1 cellular context compared by ENCODE assay signal in the genomic region with DNA sequence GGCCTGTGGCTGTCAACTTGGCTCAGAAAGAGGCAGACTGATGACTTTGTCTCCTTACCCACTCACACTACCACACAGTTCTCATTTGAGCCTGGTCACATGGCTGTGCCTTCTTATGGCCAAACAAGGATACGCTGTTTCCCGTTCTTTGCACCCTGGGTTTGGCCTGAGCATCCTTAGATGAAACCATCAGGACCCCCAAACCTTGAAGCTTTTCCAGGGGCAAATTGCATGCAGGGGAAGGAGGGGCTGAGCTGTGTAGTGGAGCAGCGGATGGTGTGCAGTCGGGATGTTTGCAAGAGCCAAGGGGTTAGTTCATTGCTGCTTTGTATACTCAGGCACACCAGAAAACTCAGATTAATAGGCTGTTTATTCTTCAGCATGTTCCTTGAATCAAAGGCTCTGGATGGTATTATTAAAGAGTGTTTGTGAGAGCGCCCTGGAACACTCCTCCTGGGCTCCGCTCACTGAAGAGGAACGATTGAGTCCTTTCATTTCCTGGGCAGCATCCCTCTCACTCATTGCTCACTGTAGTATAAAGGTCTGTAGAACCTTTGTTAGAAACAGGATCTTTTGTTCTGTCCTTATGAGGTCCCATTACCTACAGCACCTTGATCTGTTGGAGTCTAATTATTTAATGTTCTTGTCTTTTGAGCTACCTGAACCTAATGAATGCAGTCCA.
TF ChIP-seq lines count a peak whose summit lies in the region.

No MANE protein-coding gene starts in this region.

TF ChIP-seq in IMR-90, 13 proteins besides CTCF, POLR2A, EP300 and RAD21:
- TF ChIP-seq FOS (IDR thresholded peaks at IDR 0.05; ENCODE audit: low read depth, low read length): no peak
- TF ChIP-seq, protein P1, sequence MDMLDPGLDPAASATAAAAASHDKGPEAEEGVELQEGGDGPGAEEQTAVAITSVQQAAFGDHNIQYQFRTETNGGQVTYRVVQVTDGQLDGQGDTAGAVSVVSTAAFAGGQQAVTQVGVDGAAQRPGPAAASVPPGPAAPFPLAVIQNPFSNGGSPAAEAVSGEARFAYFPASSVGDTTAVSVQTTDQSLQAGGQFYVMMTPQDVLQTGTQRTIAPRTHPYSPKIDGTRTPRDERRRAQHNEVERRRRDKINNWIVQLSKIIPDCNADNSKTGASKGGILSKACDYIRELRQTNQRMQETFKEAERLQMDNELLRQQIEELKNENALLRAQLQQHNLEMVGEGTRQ (IDR thresholded peaks at IDR 0.05; ENCODE audit: low read depth, low read length): no peak
- no peak for TF ChIP-seq RFX5 (IDR thresholded peaks at IDR 0.05; ENCODE audit: low read depth, low read length)
- TF ChIP-seq MAFK (IDR thresholded peaks at IDR 0.05; ENCODE audit: low read depth, low read length): no peak
- no peak for TF ChIP-seq MXI1 (IDR thresholded peaks at IDR 0.05; ENCODE audit: borderline replicate concordance, low read depth, low read length)
- TF ChIP-seq, protein P2, sequence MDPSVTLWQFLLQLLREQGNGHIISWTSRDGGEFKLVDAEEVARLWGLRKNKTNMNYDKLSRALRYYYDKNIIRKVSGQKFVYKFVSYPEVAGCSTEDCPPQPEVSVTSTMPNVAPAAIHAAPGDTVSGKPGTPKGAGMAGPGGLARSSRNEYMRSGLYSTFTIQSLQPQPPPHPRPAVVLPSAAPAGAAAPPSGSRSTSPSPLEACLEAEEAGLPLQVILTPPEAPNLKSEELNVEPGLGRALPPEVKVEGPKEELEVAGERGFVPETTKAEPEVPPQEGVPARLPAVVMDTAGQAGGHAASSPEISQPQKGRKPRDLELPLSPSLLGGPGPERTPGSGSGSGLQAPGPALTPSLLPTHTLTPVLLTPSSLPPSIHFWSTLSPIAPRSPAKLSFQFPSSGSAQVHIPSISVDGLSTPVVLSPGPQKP (IDR thresholded peaks at IDR 0.05; ENCODE audit: borderline replicate concordance, low read depth, low read length): no peak
- TF ChIP-seq RCOR1 (IDR thresholded peaks at IDR 0.05; ENCODE audit: insufficient replicate concordance, low read length): no peak
- TF ChIP-seq CEBPB (IDR thresholded peaks at IDR 0.05; ENCODE audit: low read depth, low read length): no peak
- no peak for TF ChIP-seq CHD1 (IDR thresholded peaks at IDR 0.05; ENCODE audit: low read depth, low read length)
- no peak for TF ChIP-seq NFE2L2 (IDR thresholded peaks at IDR 0.05; ENCODE audit: low read depth, low read length)
- TF ChIP-seq MAZ (IDR thresholded peaks at IDR 0.05; ENCODE audit: borderline replicate concordance, low read depth, low read length): no peak
- no peak for TF ChIP-seq SMC3 (IDR thresholded peaks at IDR 0.05; ENCODE audit: low read depth, low read length)
- TF ChIP-seq BHLHE40 (IDR thresholded peaks at IDR 0.05; ENCODE audit: low read depth, low read length): no peak
TF ChIP-seq in IMR-90: peak in this region for 0.
